9 cellular contexts compared by ENCODE assay signal in the genomic region with DNA sequence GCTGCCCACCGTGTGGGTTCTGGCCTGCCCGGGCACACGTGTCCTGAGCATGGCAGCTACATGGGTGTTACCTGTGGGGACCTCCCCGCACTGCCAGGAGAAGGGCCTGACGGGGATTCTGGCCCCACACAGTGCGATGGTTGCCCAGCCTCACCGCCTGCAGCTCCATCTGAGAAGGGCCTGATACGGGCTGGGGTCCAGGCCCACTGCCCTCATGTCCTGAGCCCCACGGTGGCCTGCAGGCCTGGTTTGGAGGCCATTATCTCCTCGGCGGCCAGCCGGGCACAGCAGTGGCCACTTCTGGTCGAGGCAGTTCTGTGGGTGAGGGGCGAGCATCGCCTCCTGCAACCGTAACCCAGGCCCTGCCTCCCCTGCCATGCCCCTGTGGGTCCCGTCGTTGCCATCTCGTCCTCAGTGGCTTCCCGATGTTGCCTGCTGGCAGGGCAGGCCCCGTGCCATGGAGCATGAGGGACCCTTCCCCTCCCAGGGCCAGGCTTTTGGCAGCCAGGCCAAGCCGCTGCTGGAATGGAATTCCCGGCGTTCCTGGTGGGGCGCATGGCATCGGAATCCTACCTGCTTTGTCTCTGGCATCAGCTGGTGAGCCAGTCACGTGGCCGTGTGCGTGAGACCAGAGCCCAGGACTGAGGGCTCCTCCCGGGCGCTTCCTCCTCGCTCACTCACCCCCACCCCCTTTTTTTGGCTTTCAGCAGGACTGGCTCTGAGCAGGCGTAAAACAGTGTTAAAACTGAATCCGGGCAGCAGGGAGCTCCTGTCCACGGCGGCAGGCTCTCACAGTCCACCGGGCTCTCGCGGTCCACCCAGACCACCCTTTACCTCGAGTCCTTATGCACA.
A peak's percentile ranks its signal among the peaks of the same experiment; 100 is the strongest.
DNase-seq lines count a peak whose midpoint lies in the region; TF ChIP-seq lines count a peak whose summit lies in the region.
"Had no signal": no experiment of that assay in that cellular context is flagged by ENCODE, and none has a peak within 500 bp of the region (broad histone marks: within the 10 kb centered on the region; RNA-seq: fewer than 3 reads in every experiment).

No MANE protein-coding gene starts in this region.

- no peak overlapping the region for H3K27ac Mint-ChIP-seq in endodermal cell

- H3K4me1 ChIP-seq in urinary bladder (ENCODE audit: insufficient read depth) (no peaks in the 10 kb centered on the region), endodermal cell (ENCODE audit: control insufficient read depth, insufficient read depth, low read length) (no peaks in the 10 kb centered on the region)
- H3K4me1 ChIP-seq: Caco-2 had no signal

- H3K4me1 Mint-ChIP-seq in endodermal cell: no peaks in the 10 kb centered on the region

- 61% methylated on average over 40 of the region's 40 CpGs for WGBS in urinary bladder
- WGBS in endodermal cell (ENCODE audit: insufficient coverage in 1 of 2, insufficient read length in 1 of 2), 2 experiments: 91 to 93% methylated on average over 32 to 40 of the region's 40 CpGs

- H3K36me3 ChIP-seq in urinary bladder (ENCODE audit: insufficient read depth) (no peaks in the 10 kb centered on the region), endodermal cell (ENCODE audit: control insufficient read depth, insufficient read depth, low read length) (no peaks in the 10 kb centered on the region)

- DNase-seq in SHP77 (lab: John Stamatoyannopoulos, UW) (peak; percentile 55 to 80), SHP77 treated with DMSO at 0.1 percent for 48 hours (lab: John Stamatoyannopoulos, UW) (no peak), astrocyte of the spinal cord (ENCODE audit: low read depth, low spot score) (no peak), NCI-H187 treated with DMSO at 0.1 percent for 48 hours (lab: John Stamatoyannopoulos, UW) (no peak), GM20000 (ENCODE audit: low spot score) (no peak), endodermal cell (no peak)

- no peaks in the 10 kb centered on the region for H3K9me3 Mint-ChIP-seq in endodermal cell

- H3K9me3 ChIP-seq in endodermal cell (ENCODE audit: control insufficient read depth, low read length): no peaks in the 10 kb centered on the region
- H3K9me3 ChIP-seq: Caco-2 had no signal

- H3K27me3 ChIP-seq in layer of hippocampus (ENCODE audit: control insufficient read depth, insufficient read depth, low read length): no peaks in the 10 kb centered on the region
- peaks cover 18% of the 10 kb centered on the region for H3K27me3 ChIP-seq in endodermal cell (ENCODE audit: control insufficient read depth, insufficient read depth, low read length, poor library complexity, severe bottlenecking)

- H3K27me3 Mint-ChIP-seq in endodermal cell (ENCODE audit: insufficient read depth): peaks cover 14% of the 10 kb centered on the region

- in situ Hi-C loops in astrocyte of the spinal cord (cut with HindIII; ENCODE audit: low sequenced_read_pairs): no loop called here

- TF ChIP-seq CTCF in astrocyte of the spinal cord (IDR thresholded peaks at IDR 0.05; ENCODE audit: low read depth, low read length) (no peak), GM20000 (IDR thresholded peaks at IDR 0.05; ENCODE audit: extremely low read depth, missing control alignments) (no peak), endodermal cell (conservative IDR thresholded peaks at IDR 0.05) (no peak)

- H3K36me3 Mint-ChIP-seq in endodermal cell (ENCODE audit: low read depth): no peaks in the 10 kb centered on the region

- H3K4me3 Mint-ChIP-seq in endodermal cell: no peak overlapping the region

- H3K9ac ChIP-seq in endodermal cell (ENCODE audit: extremely low read depth, low read length, poor library complexity, severe bottlenecking): no peak overlapping the region

- H3K27ac ChIP-seq in layer of hippocampus (ENCODE audit: low read depth, low read length): peak overlapping the region; percentile 93
- H3K27ac ChIP-seq in urinary bladder (ENCODE audit: low read depth): peak overlapping the region; percentile 26
- no peak overlapping the region for H3K27ac ChIP-seq in endodermal cell (ENCODE audit: low read depth, low read length)

- H3K4me3 ChIP-seq in astrocyte of the spinal cord (ENCODE audit: low read depth, low read length): peak overlapping the region; percentile 86
- H3K4me3 ChIP-seq in urinary bladder (ENCODE audit: low read depth, low read length): no peak overlapping the region
- H3K4me3 ChIP-seq in endodermal cell (ENCODE audit: low read length): no peak overlapping the region

Comparison
In these comparisons a context has a peak if more than half of its experiments do, and no peak if none do; other contexts are left out.
1. DNase-seq: peak in SHP77 (2 of 2); none in SHP77 treated with DMSO at 0.1 percent for 48 hours (single experiment), astrocyte of the spinal cord (single experiment), NCI-H187 treated with DMSO at 0.1 percent for 48 hours (single experiment), GM20000 (single experiment) and endodermal cell (single experiment).